In the genomic region with DNA sequence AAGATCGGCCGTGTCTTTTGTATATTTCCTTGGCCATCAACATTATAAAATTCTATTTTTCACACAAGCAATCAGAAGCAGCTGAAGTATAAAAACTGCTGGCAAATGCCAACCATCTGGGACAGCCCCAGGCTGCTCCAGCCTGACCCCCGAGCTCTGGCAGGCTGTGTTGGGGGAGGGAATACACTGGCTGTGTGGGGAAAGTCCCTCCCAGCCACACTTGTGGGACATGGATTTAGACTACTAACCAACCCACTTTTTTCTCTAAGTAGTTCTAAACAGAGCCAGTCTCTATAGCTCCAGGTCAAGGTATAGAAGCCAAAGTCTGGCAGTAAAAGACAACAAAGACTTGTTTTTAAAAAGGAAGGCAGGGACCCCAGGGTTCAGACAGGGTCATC, we compare ENCODE assay signal across 11 cellular contexts. TPM values are rescaled to one million over a fixed set of nuclear protein-coding genes. Genes with fewer than 3 reads are reported as not detected.
DNase-seq lines count a peak whose midpoint lies in the region; ATAC-seq and TF ChIP-seq lines count a peak whose summit lies in the region.
"Had no signal": no experiment of that assay in that cellular context is flagged by ENCODE, and none has a peak within 500 bp of the region (broad histone marks: within the 10 kb centered on the region; RNA-seq: fewer than 3 reads in every experiment).

No MANE protein-coding gene starts in this region.

- DNase-seq in COLO829 (ENCODE audit: low spot score) (peak; percentile 31), SJSA1 (ENCODE audit: low read depth in 1 of 2, low spot score in 2 of 2) (peak in 1 of 2 experiments; percentile 40), foreskin keratinocyte (no peak), osteocyte (ENCODE audit: extremely low spot score, unreplicated experiment) (no peak), NCI-H2171 treated with DMSO at 0.1 percent for 48 hours (lab: John Stamatoyannopoulos, UW) (no peak), NCI-H526 (lab: John Stamatoyannopoulos, UW) (no peak), thyroid gland (no peak), T1000 (lab: John Stamatoyannopoulos, UW) (no peak)
- DNase-seq: CD4-positive, CD25-positive, alpha-beta regulatory T cell; PC-3 had no signal

- intact Hi-C loops in thyroid gland (cut with DNase I) = no loop called here

- ATAC-seq in foreskin keratinocyte = peak; percentile 35
- ATAC-seq: natural killer cell treated with Interleukin-12 subunit alpha and Interleukin-12 subunit beta and Interleukin-15 and Interleukin-18, amount 100 ng/mL, for 72 hours; PC-3 had no signal

- no peaks in the 10 kb centered on the region for H3K27me3 Mint-ChIP-seq in osteocyte (ENCODE audit: unreplicated experiment)
- H3K27me3 Mint-ChIP-seq: CD4-positive, CD25-positive, alpha-beta regulatory T cell; natural killer cell treated with Interleukin-12 subunit alpha and Interleukin-12 subunit beta and Interleukin-15 and Interleukin-18, amount 100 ng/mL, for 72 hours had no signal

- H3K36me3 ChIP-seq in SJSA1 (no peaks in the 10 kb centered on the region), thyroid gland (peaks cover 0 to 15% of the 10 kb centered on the region in 2 donors)

- peaks cover 41% of the 10 kb centered on the region for H3K4me1 Mint-ChIP-seq in osteocyte (ENCODE audit: unreplicated experiment)

- no peak for TF ChIP-seq POLR2A in thyroid gland (IDR thresholded peaks at IDR 0.05)

- H3K27ac ChIP-seq in SJSA1 (peak overlapping the region; percentile 28; the same call in 1 of the 2 replicates), foreskin keratinocyte (peak overlapping the region; percentile 38), thyroid gland (no peak overlapping the region)

- H3K36me3 Mint-ChIP-seq in osteocyte (ENCODE audit: unreplicated experiment) = peaks cover 3% of the 10 kb centered on the region
- H3K36me3 Mint-ChIP-seq: natural killer cell treated with Interleukin-12 subunit alpha and Interleukin-12 subunit beta and Interleukin-15 and Interleukin-18, amount 100 ng/mL, for 72 hours had no signal

- no peak overlapping the region for H3K4me3 ChIP-seq in SJSA1
- H3K4me3 ChIP-seq in thyroid gland (replicated peaks in 1 of 3) = no peak overlapping the region

- no peak for TF ChIP-seq CTCF in foreskin keratinocyte (conservative IDR thresholded peaks at IDR 0.05)
- TF ChIP-seq CTCF in osteocyte (IDR thresholded peaks at IDR 0.05) = no peak
- TF ChIP-seq CTCF in thyroid gland (IDR thresholded peaks at IDR 0.05) = no peak

- peak overlapping the region; percentile 92 for H3K27ac Mint-ChIP-seq in osteocyte (ENCODE audit: unreplicated experiment)
- H3K27ac Mint-ChIP-seq: natural killer cell treated with Interleukin-12 subunit alpha and Interleukin-12 subunit beta and Interleukin-15 and Interleukin-18, amount 100 ng/mL, for 72 hours had no signal

- 61 to 72% methylated on average over 3 of the region's 3 CpGs for WGBS in thyroid gland, 2 donors

- H3K9me3 ChIP-seq in SJSA1 (replicated peaks) = no peaks in the 10 kb centered on the region
- no peaks in the 10 kb centered on the region for H3K9me3 ChIP-seq in thyroid gland

- H3K4me3 Mint-ChIP-seq in osteocyte (ENCODE audit: unreplicated experiment) = peak overlapping the region; percentile 61
- H3K4me3 Mint-ChIP-seq: CD4-positive, CD25-positive, alpha-beta regulatory T cell; natural killer cell treated with Interleukin-12 subunit alpha and Interleukin-12 subunit beta and Interleukin-15 and Interleukin-18, amount 100 ng/mL, for 72 hours had no signal

- H3K9me3 Mint-ChIP-seq in osteocyte (ENCODE audit: unreplicated experiment) = no peaks in the 10 kb centered on the region
- H3K9me3 Mint-ChIP-seq: CD4-positive, CD25-positive, alpha-beta regulatory T cell; natural killer cell treated with Interleukin-12 subunit alpha and Interleukin-12 subunit beta and Interleukin-15 and Interleukin-18, amount 100 ng/mL, for 72 hours had no signal

- H3K4me1 ChIP-seq in SJSA1 (replicated peaks) (peaks cover 41% of the 10 kb centered on the region), foreskin keratinocyte (peaks cover 31% of the 10 kb centered on the region), thyroid gland (no peaks in the 10 kb centered on the region)

- H3K27me3 ChIP-seq in SJSA1 (replicated peaks) (no peaks in the 10 kb centered on the region), foreskin keratinocyte (no peaks in the 10 kb centered on the region), thyroid gland (no peaks in the 10 kb centered on the region)

RNA-seq across cellular contexts. Expression of a gene that starts 13.6 kb away (rescaled TPM):
- 7.1 and 7.7 TPM in 2 replicates for total RNA-seq in SJSA1 (2014; rRNA removed; shearing (Covaris generic))
- 16.6 and 18.2 TPM in 2 replicates for total RNA-seq in foreskin keratinocyte
- 14.9 and 18.6 TPM in 2 replicates for polyA plus RNA-seq in foreskin keratinocyte
- 29.2 and 32.4 TPM in 2 replicates for total RNA-seq in osteocyte
- 10 to 100 TPM; 19.1 to 36.4 (median 25.7) TPM for total RNA-seq in thyroid gland

RNA-seq across cellular contexts. Expression of a gene that starts 13.7 kb away (rescaled TPM):
- total RNA-seq in SJSA1 (2014; rRNA removed; shearing (Covaris generic)) = 11.1 and 18.6 TPM in 2 replicates
- total RNA-seq in foreskin keratinocyte (17.1 and 18.5 TPM in 2 replicates), osteocyte (15.8 and 16.6 TPM in 2 replicates), thyroid gland (10 to 100 TPM; 18.0 to 50.1 (median 35.6) TPM)
- 22.1 and 24.8 TPM in 2 replicates for polyA plus RNA-seq in foreskin keratinocyte

RNA-seq across cellular contexts. Expression of a gene that starts 36.1 kb away (rescaled TPM):
- not detected in 2 replicates for total RNA-seq in SJSA1 (2014; rRNA removed; shearing (Covaris generic))
- total RNA-seq in foreskin keratinocyte (not detected in 2 replicates), osteocyte (not detected in 2 replicates), thyroid gland (not detected)
- polyA plus RNA-seq in foreskin keratinocyte = not detected in 2 replicates
- total RNA-seq: CD4-positive, CD25-positive, alpha-beta regulatory T cell; natural killer cell treated with Interleukin-12 subunit alpha and Interleukin-12 subunit beta and Interleukin-15 and Interleukin-18, amount 100 ng/mL, for 72 hours; PC-3 had no signal
- polyA plus RNA-seq: CD4-positive, CD25-positive, alpha-beta regulatory T cell had no signal

Comparison
In these comparisons a context has a peak if more than half of its experiments do, and no peak if none do; other contexts are left out.
1. H3K27ac ChIP-seq: peak in SJSA1 (single experiment) and foreskin keratinocyte (single experiment); none in thyroid gland (0 of 3).